ENCODE assay signal across 14 cellular contexts in the genomic region with DNA sequence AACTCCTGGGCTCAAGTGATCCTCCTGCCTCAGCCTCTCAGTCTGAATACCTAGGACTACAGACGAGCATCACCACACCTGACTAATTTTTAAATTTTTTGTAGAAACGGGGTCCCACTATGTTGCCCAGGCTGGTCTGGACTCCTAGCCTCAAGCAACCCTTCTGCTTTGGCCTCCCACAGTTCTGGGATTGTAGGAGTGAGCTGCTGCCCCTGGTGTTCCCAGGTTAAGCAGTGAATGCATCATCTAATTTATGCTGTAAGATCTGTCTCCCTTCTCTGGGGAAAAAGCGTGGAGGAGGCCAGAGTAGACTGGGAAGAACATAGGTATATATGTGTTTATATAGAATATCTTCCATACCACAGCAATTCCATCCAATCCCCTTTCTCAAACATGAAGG.
"Had no signal": no experiment of that assay in that cellular context is flagged by ENCODE, and none has a peak within 500 bp of the region (broad histone marks: within the 10 kb centered on the region; RNA-seq: fewer than 3 reads in every experiment).

No MANE protein-coding gene starts in this region.

- H3K27me3 Mint-ChIP-seq: T-cell had no signal

- FAIRE-seq: colon had no signal

- H3K36me3 ChIP-seq: thoracic aorta had no signal

- H3K27me3 ChIP-seq: dorsolateral prefrontal cortex, hepatocyte had no signal

- H3K9ac ChIP-seq: SK-N-SH had no signal

- H2AFZ ChIP-seq: hepatocyte had no signal

- H3K4me3 ChIP-seq: hepatocyte, skin epidermis, thoracic aorta had no signal

- ATAC-seq: activated CD4-positive, CD25-positive, alpha-beta regulatory T cell treated with anti-CD3 and anti-CD28 coated beads, Interleukin-2, amount 50 U/mL, for 24 hours; activated naive CD4-positive, alpha-beta T cell treated with anti-CD3 and anti-CD28 coated beads, Interleukin-2, amount 50 U/mL, for 72 hours; T-cell had no signal

- H3K79me2 ChIP-seq: hepatocyte had no signal

- H3K4me2 ChIP-seq: hepatocyte, SK-N-SH had no signal

- H3K4me1 Mint-ChIP-seq: neural crest cell had no signal

- H3K27ac Mint-ChIP-seq: mesothelial cell of epicardium, progenitor cell of endocrine pancreas had no signal

- H3K36me3 Mint-ChIP-seq: mesothelial cell of epicardium, T-cell had no signal

- H3K27ac ChIP-seq: dorsolateral prefrontal cortex, hepatocyte, thoracic aorta had no signal

- H3K4me3 Mint-ChIP-seq: mesothelial cell of epicardium, neural crest cell, T-cell had no signal

- H3K9me3 Mint-ChIP-seq: activated naive CD4-positive, alpha-beta T cell treated with anti-CD3 and anti-CD28 coated beads, Interleukin-2, amount 50 U/mL, for 72 hours; mesothelial cell of epicardium; neural crest cell; T-cell had no signal

- H3K9me3 ChIP-seq: SK-N-SH, thoracic aorta had no signal

- DNase-seq: activated gamma-delta T cell, amniotic stem cell, dorsolateral prefrontal cortex, SK-N-SH, T-cell had no signal
